In the genomic region with DNA sequence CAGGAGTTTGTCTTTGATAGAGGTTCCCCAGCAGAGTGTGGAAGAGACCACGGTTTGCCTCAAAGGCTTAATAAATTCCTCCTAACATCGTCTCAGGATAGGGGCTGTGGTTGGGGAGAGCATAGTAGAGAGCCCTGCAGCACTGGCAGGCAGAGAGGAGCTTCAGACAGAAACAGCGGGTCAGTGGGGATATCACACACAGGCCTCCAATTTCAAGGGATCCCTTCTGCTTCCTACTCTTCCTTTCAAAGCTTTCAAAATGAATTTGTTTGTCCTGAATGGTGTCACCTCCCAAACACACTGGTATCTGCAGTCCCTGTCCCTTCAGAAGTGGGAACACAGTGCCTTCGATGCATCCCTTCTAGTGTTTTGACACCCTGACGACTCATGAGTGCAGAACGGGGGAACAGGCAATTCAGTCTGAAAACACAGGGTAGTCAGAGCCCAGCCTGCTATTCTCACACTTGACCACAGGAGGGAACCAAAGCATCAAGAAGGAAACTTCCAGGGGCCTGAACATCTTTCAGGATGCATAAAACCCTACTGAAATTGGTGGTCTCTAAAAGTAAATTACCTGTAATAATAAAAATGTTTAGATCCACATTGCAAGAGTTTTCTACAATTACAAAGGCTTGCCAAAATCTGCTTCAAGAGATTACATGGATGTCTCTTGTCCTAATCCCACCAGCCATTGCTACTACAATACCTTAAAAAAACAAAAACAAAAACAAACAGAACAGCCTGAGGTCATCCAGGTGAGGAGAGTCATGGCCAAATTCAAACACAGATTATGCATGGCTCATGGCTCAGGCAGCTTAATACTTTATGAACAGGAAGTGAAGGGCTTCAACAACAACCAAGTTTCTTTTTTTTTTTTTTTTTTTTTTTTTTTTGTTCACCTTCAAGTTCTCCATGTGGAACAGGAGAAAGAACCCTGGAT, we compare ENCODE assay signal across 8 cellular contexts. TPM values are rescaled to one million over a fixed set of nuclear protein-coding genes. Genes with fewer than 3 reads are reported as not detected.
DNase-seq lines count a peak whose midpoint lies in the region; ATAC-seq lines count a peak whose summit lies in the region.

No MANE protein-coding gene starts in this region.

- peak; percentile 36 for ATAC-seq in HG03108 (IDR thresholded peaks at IDR 0.05; ENCODE audit: unreplicated experiment)

- H3K27me3 Mint-ChIP-seq in activated CD4-positive, alpha-beta memory T cell treated with anti-CD3 and anti-CD28 coated beads for 36 hours: no peaks in the 10 kb centered on the region

- H3K27ac Mint-ChIP-seq in activated CD4-positive, alpha-beta memory T cell treated with anti-CD3 and anti-CD28 coated beads for 36 hours: peak overlapping the region; percentile 43

- intact Hi-C loops in activated CD4-positive, alpha-beta memory T cell treated with anti-CD3 and anti-CD28 coated beads for 36 hours (cut with micrococcal nuclease): loop anchor here (1.0 to 10.0 kb wide), 7 partner anchors 43 to 408 kb away; no protein-coding TSS in a partner anchor

- DNase-seq in SIG-M5 treated with dmso at 0.1 percent for 504 hours (lab: John Stamatoyannopoulos, UW; ENCODE audit: unreplicated experiment) (peak; percentile 75), SIG-M5 (lab: John Stamatoyannopoulos, UW) (no peak), NCI-H748 (lab: John Stamatoyannopoulos, UW; ENCODE audit: unreplicated experiment) (peak; percentile 60), ecto neural progenitor cell (ENCODE audit: low spot score) (peak; percentile 71), medulla oblongata (ENCODE audit: extremely low spot score) (peak; percentile 90)
- peak; percentile 76 for DNase-seq in activated CD4-positive, alpha-beta memory T cell treated with anti-CD3 and anti-CD28 coated beads for 36 hours
- peak; percentile 47 to 50 for DNase-seq in stimulated activated CD8-positive, alpha-beta memory T cell treated with anti-CD3 and anti-CD28 coated beads, Interleukin-4, amount 100 ng/mL, for 4 hours (ENCODE audit: low read depth in 2 of 2, low spot score in 1 of 2)

- H3K9me3 Mint-ChIP-seq in activated CD4-positive, alpha-beta memory T cell treated with anti-CD3 and anti-CD28 coated beads for 36 hours: no peaks in the 10 kb centered on the region

- no peaks in the 10 kb centered on the region for H3K36me3 Mint-ChIP-seq in activated CD4-positive, alpha-beta memory T cell treated with anti-CD3 and anti-CD28 coated beads for 36 hours

- POLR2A ChIA-PET in activated CD4-positive, alpha-beta memory T cell treated with anti-CD3 and anti-CD28 coated beads for 36 hours (lab: Charles Lee): interaction anchor here (0.7 to 1.6 kb wide), 4 partner anchors 12 to 408 kb away, joined by 3 to 4 read pairs (median 3); no protein-coding TSS in a partner anchor

- H3K4me1 Mint-ChIP-seq in activated CD4-positive, alpha-beta memory T cell treated with anti-CD3 and anti-CD28 coated beads for 36 hours (ENCODE audit: low read depth): peaks cover 51% of the 10 kb centered on the region

- H3K4me3 Mint-ChIP-seq in activated CD4-positive, alpha-beta memory T cell treated with anti-CD3 and anti-CD28 coated beads for 36 hours: no peak overlapping the region

- CTCF ChIA-PET in activated CD4-positive, alpha-beta memory T cell treated with anti-CD3 and anti-CD28 coated beads for 36 hours (lab: Charles Lee): interaction anchor here (0.6 to 7.3 kb wide), 59 partner anchors 7 to 993 kb away, joined by 3 to 199 read pairs (median 4); partner anchors contain the start of genes PSTPIP2 and SLC14A1

RNA-seq across cellular contexts. Expression of gene SLC14A2, which starts 49.8 kb away (rescaled TPM):
- under 1 TPM; 0.05 to 0.10 TPM for total RNA-seq in activated CD4-positive, alpha-beta memory T cell treated with anti-CD3 and anti-CD28 coated beads for 36 hours

RNA-seq across cellular contexts. Expression of gene SLC14A1, which starts 58.9 kb away (rescaled TPM):
- 1 to 10 TPM in 1 of 2 experiments, under 1 TPM in 1; 0.80 to 1.1 TPM for total RNA-seq in activated CD4-positive, alpha-beta memory T cell treated with anti-CD3 and anti-CD28 coated beads for 36 hours
